14 cellular contexts compared by ENCODE assay signal in genomic region chr11:70616317-70616716, GRCh38.
A peak's percentile ranks its signal among the peaks of the same experiment; 100 is the strongest.
DNase-seq lines count a peak whose midpoint lies in the region; ATAC-seq, FAIRE-seq and TF ChIP-seq lines count a peak whose summit lies in the region.
"Had no signal": no experiment of that assay in that cellular context is flagged by ENCODE, and none has a peak within 500 bp of the region (broad histone marks: within the 10 kb centered on the region; RNA-seq: fewer than 3 reads in every experiment).

No MANE protein-coding gene starts in this region.

- WGBS in HepG2 (ENCODE audit: low lambda C conversion rate): 86% methylated on average over 6 of the region's 7 CpGs
- no CpG with 5 or more reads among the region's 7 CpGs for WGBS in right lobe of liver (ENCODE audit: insufficient coverage, low coverage, low lambda C conversion rate, missing lambda C conversion rate)
- WGBS in mesenchymal stem cell: 82% methylated on average over 7 of the region's 7 CpGs
- no CpG with 5 or more reads among the region's 7 CpGs for WGBS in neuronal stem cell (ENCODE audit: extremely low coverage in 2 of 2, insufficient read length in 2 of 2, insufficient replicate concordance in 1 of 2), 2 donors

- H3K23ac ChIP-seq in mesenchymal stem cell (ENCODE audit: low read length in 2 of 2): no peak overlapping the region
- H3K23ac ChIP-seq in neuronal stem cell (ENCODE audit: low read depth, low read length, poor library complexity): peak overlapping the region; percentile 45

- H4K8ac ChIP-seq in mesenchymal stem cell (ENCODE audit: low read length) (no peak overlapping the region), neuronal stem cell (ENCODE audit: low read depth, low read length) (no peak overlapping the region)

- FAIRE-seq in HepG2 (lab: Jason Lieb, UNC): no peak
- FAIRE-seq: A204.1, GM12878 had no signal

- H3K4me1 ChIP-seq in HepG2 (ENCODE audit: insufficient read depth, low read length) (peaks cover 51% of the 10 kb centered on the region), right lobe of liver (no peaks in the 10 kb centered on the region), mesenchymal stem cell (ENCODE audit: control insufficient read depth, insufficient read depth, low read depth, low read length) (no peaks in the 10 kb centered on the region), neuronal stem cell (ENCODE audit: control insufficient read depth in 2 of 2, insufficient read depth in 1 of 2, low read depth in 1 of 2, low read length in 2 of 2) (peaks cover 12 to 21% of the 10 kb centered on the region in 2 donors), colonic mucosa (peaks cover 6% of the 10 kb centered on the region)
- H3K4me1 ChIP-seq: BE2C, HAP-1 had no signal

- no peak for TF ChIP-seq POLR2A in HepG2 (IDR thresholded peaks at IDR 0.05; ENCODE audit: insufficient read depth in 1 of 2, low read depth in 2 of 2, low read length in 2 of 2)
- no peak for TF ChIP-seq POLR2A in right lobe of liver (IDR thresholded peaks at IDR 0.05)

- peaks cover 7% of the 10 kb centered on the region; the same call in 1 of the 2 replicates for H4K20me1 ChIP-seq in HepG2 (ENCODE audit: insufficient read depth, low read length)

- H3K4me3 ChIP-seq in HepG2 (replicated peaks in 1 of 3; ENCODE audit: insufficient read depth in 1 of 3, low read depth in 2 of 3, low read length in 3 of 3) (no peak overlapping the region), right lobe of liver (no peak overlapping the region), mesenchymal stem cell (ENCODE audit: insufficient read depth in 1 of 2, low read depth in 1 of 2, low read length in 2 of 2) (no peak overlapping the region), neuronal stem cell (ENCODE audit: low read length in 2 of 2) (no peak overlapping the region), colonic mucosa (no peak overlapping the region)
- H3K4me3 ChIP-seq: GM12878, HAP-1 had no signal

- BruUV-seq in HepG2 (replicated peaks; lab: Mats Ljungman, UMichigan): no TSS peak

- no peak overlapping the region for H2BK12ac ChIP-seq in mesenchymal stem cell (ENCODE audit: low read length in 2 of 2)
- no peak overlapping the region for H2BK12ac ChIP-seq in neuronal stem cell (ENCODE audit: low read length)

- DNase-seq in HepG2 (ENCODE audit: low spot score) (no peak), right lobe of liver (no peak), mesenchymal stem cell (no peak), neuronal stem cell (ENCODE audit: low spot score) (no peak), head of caudate nucleus (no peak), colonic mucosa (no peak)
- DNase-seq: ACHN; BE2C; CD4-positive, alpha-beta memory T cell; DND-41; EL had no signal

- H2AK5ac ChIP-seq in mesenchymal stem cell (ENCODE audit: low read length, severe bottlenecking) (no peak overlapping the region), neuronal stem cell (ENCODE audit: low read depth, low read length) (peak overlapping the region; percentile 24)

- H3K36me3 ChIP-seq in HepG2 (replicated peaks in 1 of 2; ENCODE audit: control insufficient read depth in 1 of 2, insufficient read depth in 2 of 2, low read length in 2 of 2) (no peaks in the 10 kb centered on the region), right lobe of liver (no peaks in the 10 kb centered on the region), mesenchymal stem cell (ENCODE audit: control insufficient read depth in 1 of 2, insufficient read depth in 2 of 2, low read depth in 1 of 2, low read length in 2 of 2) (no peaks in the 10 kb centered on the region), neuronal stem cell (replicated peaks in 1 of 2; ENCODE audit: control insufficient read depth in 2 of 2, insufficient read depth in 2 of 2, low read length in 2 of 2) (no peaks in the 10 kb centered on the region), colonic mucosa (no peaks in the 10 kb centered on the region)
- H3K36me3 ChIP-seq: BE2C, HAP-1 had no signal

- no peak overlapping the region for H2BK15ac ChIP-seq in mesenchymal stem cell (ENCODE audit: low read depth, poor library complexity, severe bottlenecking)
- H2BK15ac ChIP-seq in neuronal stem cell (ENCODE audit: low read length): no peak overlapping the region

- H3K9ac ChIP-seq in HepG2 (ENCODE audit: insufficient read depth, low read depth, low read length) (no peak overlapping the region), mesenchymal stem cell (ENCODE audit: low read length) (no peak overlapping the region), neuronal stem cell (ENCODE audit: low read depth, low read length, poor library complexity) (no peak overlapping the region), colonic mucosa (ENCODE audit: low read depth in 2 of 2, low read length in 2 of 2) (no peak overlapping the region)

- CTCF ChIA-PET in HepG2 (lab: Yijun Ruan, JAX; ENCODE audit: low intra/inter-chr PET ratio, low total read pairs): no interaction called here

- intact Hi-C loops in HepG2 (cut with micrococcal nuclease; ENCODE audit: unreplicated experiment) (no loop called here), right lobe of liver (cut with DNase I) (no loop called here), head of caudate nucleus (cut with DNase I) (no loop called here), colonic mucosa (cut with DNase I) (no loop called here)

- peak; percentile 7; the same call in 1 of the 3 replicates for ATAC-seq in HepG2
- ATAC-seq in right lobe of liver: no peak
- ATAC-seq: GM12878 had no signal

- POLR2A ChIA-PET in HepG2 (lab: Yijun Ruan, JAX): no interaction called here

- H3K14ac ChIP-seq in mesenchymal stem cell (ENCODE audit: low read length in 2 of 2) (no peak overlapping the region), neuronal stem cell (ENCODE audit: low read length) (no peak overlapping the region)

- TF ChIP-seq EP300 in HepG2 (IDR thresholded peaks at IDR 0.05; ENCODE audit: low read depth in 2 of 2, low read length in 2 of 2) (no peak), HepG2 (CRISPR knock-in tag; IDR thresholded peaks at IDR 0.05; ENCODE audit: borderline replicate concordance) (no peak)

- no peak overlapping the region for H2BK120ac ChIP-seq in mesenchymal stem cell (ENCODE audit: low read depth, low read length)
- no peak overlapping the region for H2BK120ac ChIP-seq in neuronal stem cell (ENCODE audit: low read depth, low read length)

- H4K91ac ChIP-seq in mesenchymal stem cell (ENCODE audit: low read length) (peak overlapping the region; percentile 10), neuronal stem cell (ENCODE audit: low read depth, low read length, poor library complexity) (no peak overlapping the region)

- H3K9me3 ChIP-seq in HepG2 (ENCODE audit: low read length): no peaks in the 10 kb centered on the region; the same call in 1 of the 2 replicates
- no peaks in the 10 kb centered on the region for H3K9me3 ChIP-seq in right lobe of liver
- peaks cover 6% of the 10 kb centered on the region for H3K9me3 ChIP-seq in mesenchymal stem cell (ENCODE audit: control insufficient read depth, low read length)
- peaks cover 3 to 10% of the 10 kb centered on the region in 2 donors for H3K9me3 ChIP-seq in neuronal stem cell (replicated peaks in 1 of 2; ENCODE audit: control insufficient read depth in 2 of 2, insufficient read depth in 1 of 2, low read depth in 1 of 2, low read length in 2 of 2)
- no peaks in the 10 kb centered on the region for H3K9me3 ChIP-seq in colonic mucosa
- H3K9me3 ChIP-seq: HAP-1 had no signal

- H3K27ac ChIP-seq in HepG2 (ENCODE audit: extremely low read length, insufficient read depth, low read length) (no peak overlapping the region), right lobe of liver (no peak overlapping the region), mesenchymal stem cell (ENCODE audit: low read length, poor library complexity, severe bottlenecking) (no peak overlapping the region), neuronal stem cell (replicated peaks; ENCODE audit: low read length) (no peak overlapping the region), colonic mucosa (no peak overlapping the region)

- H2BK5ac ChIP-seq in mesenchymal stem cell (ENCODE audit: low read depth, low read length, poor library complexity, severe bottlenecking): no peak overlapping the region
- peak overlapping the region; percentile 45 for H2BK5ac ChIP-seq in neuronal stem cell (ENCODE audit: low read length)

- TF ChIP-seq RAD21 in HepG2 (CRISPR knock-in tag; IDR thresholded peaks at IDR 0.05): no peak

- no peak overlapping the region for H2AFZ ChIP-seq in HepG2 (ENCODE audit: low read length)
- no peak overlapping the region for H2AFZ ChIP-seq in mesenchymal stem cell (ENCODE audit: low read depth, low read length)
- no peak overlapping the region for H2AFZ ChIP-seq in neuronal stem cell (ENCODE audit: low read length)

- H3K4ac ChIP-seq in mesenchymal stem cell (ENCODE audit: low read depth in 1 of 2, low read length in 2 of 2) (no peak overlapping the region), neuronal stem cell (ENCODE audit: low read length) (no peak overlapping the region)

- TF ChIP-seq CTCF in HepG2 (CRISPR knock-in tag; IDR thresholded peaks at IDR 0.05) (no peak), right lobe of liver (IDR thresholded peaks at IDR 0.05) (no peak), colonic mucosa (IDR thresholded peaks at IDR 0.05) (no peak)

- H3K4me2 ChIP-seq in HepG2 (ENCODE audit: low read depth, low read length): no peak overlapping the region
- H3K4me2 ChIP-seq in mesenchymal stem cell (ENCODE audit: low read length, poor library complexity, severe bottlenecking): no peak overlapping the region
- H3K4me2 ChIP-seq in neuronal stem cell (ENCODE audit: insufficient read depth, low read length, poor library complexity, severe bottlenecking): no peak overlapping the region

- peaks cover 1% of the 10 kb centered on the region for H3K79me1 ChIP-seq in mesenchymal stem cell (replicated peaks; ENCODE audit: low read length, poor library complexity, severe bottlenecking)
- H3K79me1 ChIP-seq in neuronal stem cell (ENCODE audit: low read depth, low read length): no peaks in the 10 kb centered on the region

- no peaks in the 10 kb centered on the region for H3K27me3 ChIP-seq in HepG2 (ENCODE audit: control insufficient read depth in 1 of 2, insufficient read depth in 2 of 2, low read length in 2 of 2)
- no peaks in the 10 kb centered on the region for H3K27me3 ChIP-seq in right lobe of liver
- H3K27me3 ChIP-seq in mesenchymal stem cell (ENCODE audit: control insufficient read depth in 1 of 2, insufficient read depth in 1 of 2, low read length in 2 of 2): peaks cover 7 to 8% of the 10 kb centered on the region in 2 experiments
- H3K27me3 ChIP-seq in neuronal stem cell (ENCODE audit: control insufficient read depth in 3 of 3, insufficient read depth in 3 of 3, low read depth in 1 of 3, low read length in 3 of 3): no peaks in the 10 kb centered on the region
- no peaks in the 10 kb centered on the region for H3K27me3 ChIP-seq in colonic mucosa
- H3K27me3 ChIP-seq: BE2C had no signal

- H3K79me2 ChIP-seq in HepG2 (ENCODE audit: insufficient read depth, low read length): no peaks in the 10 kb centered on the region

- in situ Hi-C loops in HepG2 (cut with HindIII; ENCODE audit: extremely low pct_ligation_motif_present, low pct_unique_long_range_greater_than_20kb): no loop called here

- H3K18ac ChIP-seq in mesenchymal stem cell (ENCODE audit: low read depth in 1 of 2, low read length in 2 of 2) (no peak overlapping the region), neuronal stem cell (ENCODE audit: low read length) (peak overlapping the region; percentile 48)

TF ChIP-seq in HepG2, 621 proteins besides CTCF, POLR2A, EP300 and RAD21 (continues in another document):
- peak; percentile 12 for TF ChIP-seq HNRNPLL (IDR thresholded peaks at IDR 0.05; ENCODE audit: low read depth, low read length, poor library complexity, severe bottlenecking)
- no peak for TF ChIP-seq AHR (CRISPR knock-in tag; IDR thresholded peaks at IDR 0.05)
